1 cellular context compared by ENCODE assay signal in the genomic region with DNA sequence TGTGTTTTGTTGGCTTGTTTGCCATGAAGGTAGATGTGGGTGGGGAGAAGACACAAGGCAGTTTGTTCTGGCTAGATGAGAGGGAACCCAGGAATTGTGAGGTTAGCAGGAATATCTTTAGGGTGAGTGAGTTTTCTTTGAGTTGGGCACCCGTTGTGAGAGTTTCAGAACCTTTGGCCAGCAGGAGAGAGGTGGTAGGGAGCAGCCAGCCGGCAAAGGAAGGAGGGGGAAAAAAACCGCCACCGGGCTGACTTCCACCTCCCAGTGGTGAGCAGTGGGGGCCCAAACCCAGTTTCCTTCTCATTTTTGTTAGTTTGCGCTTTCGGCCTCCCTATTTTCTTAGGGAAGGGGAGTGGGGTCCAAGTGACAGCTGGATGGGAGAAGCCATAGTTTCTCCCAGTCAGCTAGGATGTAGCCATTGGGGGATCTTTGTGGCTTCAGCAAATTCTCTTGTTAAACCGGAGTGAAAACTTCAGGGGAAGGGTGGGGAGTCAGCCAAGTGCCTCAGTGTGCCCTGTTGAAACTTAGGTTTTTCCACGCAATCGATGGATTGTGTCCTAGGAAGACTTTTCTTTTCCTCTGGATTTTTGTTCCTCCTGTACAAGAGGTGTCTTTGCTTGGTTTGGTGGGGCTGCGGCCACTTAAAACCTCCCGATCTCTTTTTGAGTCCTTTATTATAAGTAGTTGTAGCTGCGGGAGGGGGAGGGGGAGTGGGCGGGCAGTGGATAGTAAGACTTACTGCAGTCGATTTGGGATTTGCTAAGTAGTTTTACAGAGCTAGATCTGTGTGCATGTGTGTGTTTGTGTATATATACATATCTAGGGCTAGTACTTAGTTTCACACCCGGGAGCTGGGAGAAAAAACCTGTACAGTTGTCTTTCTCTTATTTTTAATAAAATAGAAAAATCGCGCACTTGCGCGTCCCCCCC.
A peak's percentile ranks its signal among the peaks of the same experiment; 100 is the strongest.
TF ChIP-seq lines count a peak whose summit lies in the region.

No MANE protein-coding gene starts in this region.

TF ChIP-seq in H1, 55 proteins besides CTCF, POLR2A, EP300 and RAD21 (continued from another document):
- TF ChIP-seq SUZ12 (IDR thresholded peaks at IDR 0.05; ENCODE audit: low read length) (no peak), SIN3A (conservative IDR thresholded peaks at IDR 0.05 in 1 of 2, IDR thresholded peaks at IDR 0.05 in 1 of 2; ENCODE audit: low read depth in 1 of 2, low read length in 2 of 2) (peak in 1 of 2 experiments; percentile 37; a peak in 2 of 4 replicates)
- TF ChIP-seq, protein P1, sequence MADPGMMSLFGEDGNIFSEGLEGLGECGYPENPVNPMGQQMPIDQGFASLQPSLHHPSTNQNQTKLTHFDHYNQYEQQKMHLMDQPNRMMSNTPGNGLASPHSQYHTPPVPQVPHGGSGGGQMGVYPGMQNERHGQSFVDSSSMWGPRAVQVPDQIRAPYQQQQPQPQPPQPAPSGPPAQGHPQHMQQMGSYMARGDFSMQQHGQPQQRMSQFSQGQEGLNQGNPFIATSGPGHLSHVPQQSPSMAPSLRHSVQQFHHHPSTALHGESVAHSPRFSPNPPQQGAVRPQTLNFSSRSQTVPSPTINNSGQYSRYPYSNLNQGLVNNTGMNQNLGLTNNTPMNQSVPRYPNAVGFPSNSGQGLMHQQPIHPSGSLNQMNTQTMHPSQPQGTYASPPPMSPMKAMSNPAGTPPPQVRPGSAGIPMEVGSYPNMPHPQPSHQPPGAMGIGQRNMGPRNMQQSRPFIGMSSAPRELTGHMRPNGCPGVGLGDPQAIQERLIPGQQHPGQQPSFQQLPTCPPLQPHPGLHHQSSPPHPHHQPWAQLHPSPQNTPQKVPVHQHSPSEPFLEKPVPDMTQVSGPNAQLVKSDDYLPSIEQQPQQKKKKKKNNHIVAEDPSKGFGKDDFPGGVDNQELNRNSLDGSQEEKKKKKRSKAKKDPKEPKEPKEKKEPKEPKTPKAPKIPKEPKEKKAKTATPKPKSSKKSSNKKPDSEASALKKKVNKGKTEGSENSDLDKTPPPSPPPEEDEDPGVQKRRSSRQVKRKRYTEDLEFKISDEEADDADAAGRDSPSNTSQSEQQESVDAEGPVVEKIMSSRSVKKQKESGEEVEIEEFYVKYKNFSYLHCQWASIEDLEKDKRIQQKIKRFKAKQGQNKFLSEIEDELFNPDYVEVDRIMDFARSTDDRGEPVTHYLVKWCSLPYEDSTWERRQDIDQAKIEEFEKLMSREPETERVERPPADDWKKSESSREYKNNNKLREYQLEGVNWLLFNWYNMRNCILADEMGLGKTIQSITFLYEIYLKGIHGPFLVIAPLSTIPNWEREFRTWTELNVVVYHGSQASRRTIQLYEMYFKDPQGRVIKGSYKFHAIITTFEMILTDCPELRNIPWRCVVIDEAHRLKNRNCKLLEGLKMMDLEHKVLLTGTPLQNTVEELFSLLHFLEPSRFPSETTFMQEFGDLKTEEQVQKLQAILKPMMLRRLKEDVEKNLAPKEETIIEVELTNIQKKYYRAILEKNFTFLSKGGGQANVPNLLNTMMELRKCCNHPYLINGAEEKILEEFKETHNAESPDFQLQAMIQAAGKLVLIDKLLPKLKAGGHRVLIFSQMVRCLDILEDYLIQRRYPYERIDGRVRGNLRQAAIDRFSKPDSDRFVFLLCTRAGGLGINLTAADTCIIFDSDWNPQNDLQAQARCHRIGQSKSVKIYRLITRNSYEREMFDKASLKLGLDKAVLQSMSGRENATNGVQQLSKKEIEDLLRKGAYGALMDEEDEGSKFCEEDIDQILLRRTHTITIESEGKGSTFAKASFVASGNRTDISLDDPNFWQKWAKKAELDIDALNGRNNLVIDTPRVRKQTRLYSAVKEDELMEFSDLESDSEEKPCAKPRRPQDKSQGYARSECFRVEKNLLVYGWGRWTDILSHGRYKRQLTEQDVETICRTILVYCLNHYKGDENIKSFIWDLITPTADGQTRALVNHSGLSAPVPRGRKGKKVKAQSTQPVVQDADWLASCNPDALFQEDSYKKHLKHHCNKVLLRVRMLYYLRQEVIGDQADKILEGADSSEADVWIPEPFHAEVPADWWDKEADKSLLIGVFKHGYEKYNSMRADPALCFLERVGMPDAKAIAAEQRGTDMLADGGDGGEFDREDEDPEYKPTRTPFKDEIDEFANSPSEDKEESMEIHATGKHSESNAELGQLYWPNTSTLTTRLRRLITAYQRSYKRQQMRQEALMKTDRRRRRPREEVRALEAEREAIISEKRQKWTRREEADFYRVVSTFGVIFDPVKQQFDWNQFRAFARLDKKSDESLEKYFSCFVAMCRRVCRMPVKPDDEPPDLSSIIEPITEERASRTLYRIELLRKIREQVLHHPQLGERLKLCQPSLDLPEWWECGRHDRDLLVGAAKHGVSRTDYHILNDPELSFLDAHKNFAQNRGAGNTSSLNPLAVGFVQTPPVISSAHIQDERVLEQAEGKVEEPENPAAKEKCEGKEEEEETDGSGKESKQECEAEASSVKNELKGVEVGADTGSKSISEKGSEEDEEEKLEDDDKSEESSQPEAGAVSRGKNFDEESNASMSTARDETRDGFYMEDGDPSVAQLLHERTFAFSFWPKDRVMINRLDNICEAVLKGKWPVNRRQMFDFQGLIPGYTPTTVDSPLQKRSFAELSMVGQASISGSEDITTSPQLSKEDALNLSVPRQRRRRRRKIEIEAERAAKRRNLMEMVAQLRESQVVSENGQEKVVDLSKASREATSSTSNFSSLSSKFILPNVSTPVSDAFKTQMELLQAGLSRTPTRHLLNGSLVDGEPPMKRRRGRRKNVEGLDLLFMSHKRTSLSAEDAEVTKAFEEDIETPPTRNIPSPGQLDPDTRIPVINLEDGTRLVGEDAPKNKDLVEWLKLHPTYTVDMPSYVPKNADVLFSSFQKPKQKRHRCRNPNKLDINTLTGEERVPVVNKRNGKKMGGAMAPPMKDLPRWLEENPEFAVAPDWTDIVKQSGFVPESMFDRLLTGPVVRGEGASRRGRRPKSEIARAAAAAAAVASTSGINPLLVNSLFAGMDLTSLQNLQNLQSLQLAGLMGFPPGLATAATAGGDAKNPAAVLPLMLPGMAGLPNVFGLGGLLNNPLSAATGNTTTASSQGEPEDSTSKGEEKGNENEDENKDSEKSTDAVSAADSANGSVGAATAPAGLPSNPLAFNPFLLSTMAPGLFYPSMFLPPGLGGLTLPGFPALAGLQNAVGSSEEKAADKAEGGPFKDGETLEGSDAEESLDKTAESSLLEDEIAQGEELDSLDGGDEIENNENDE (IDR thresholded peaks at IDR 0.05; ENCODE audit: insufficient replicate concordance, low read length), result no peak
